Comparison of ENCODE assay signal across 28 cellular contexts in genomic region chr4:30744957-30745640, GRCh38. TPM values are rescaled to one million over a fixed set of nuclear protein-coding genes. Genes with fewer than 3 reads are reported as not detected.
DNase-seq lines count a peak whose midpoint lies in the region; ATAC-seq and TF ChIP-seq lines count a peak whose summit lies in the region.
"Had no signal": no experiment of that assay in that cellular context is flagged by ENCODE, and none has a peak within 500 bp of the region (broad histone marks: within the 10 kb centered on the region; RNA-seq: fewer than 3 reads in every experiment).

No MANE protein-coding gene starts in this region.

- H3K4me3 Mint-ChIP-seq in neural progenitor cell: no peak overlapping the region
- H3K4me3 Mint-ChIP-seq: activated CD8-positive, alpha-beta T cell treated with anti-CD3 and anti-CD28 coated beads, Interleukin-2, amount 10 ng/mL, durations not matched to agents 7 days and 5 days; activated T-cell treated with anti-CD3 and anti-CD28 coated beads, Interleukin-2, amount 50 U/mL, for 4 hours; IgD-negative memory B cell; memory B cell; nephron had no signal

- no peak overlapping the region for H3K27ac Mint-ChIP-seq in neural progenitor cell
- H3K27ac Mint-ChIP-seq: activated CD8-positive, alpha-beta T cell treated with anti-CD3 and anti-CD28 coated beads, Interleukin-2, amount 10 ng/mL, durations not matched to agents 7 days and 5 days; IgD-negative memory B cell; memory B cell; nephron had no signal

- H3K4me2 ChIP-seq in neural progenitor cell: no peak overlapping the region
- H3K4me2 ChIP-seq: PC-9 had no signal

- H3K4me1 ChIP-seq in neural progenitor cell: peaks cover 4% of the 10 kb centered on the region
- H3K4me1 ChIP-seq in lower lobe of right lung: no peaks in the 10 kb centered on the region
- H3K4me1 ChIP-seq: breast epithelium, HAP-1, prostate gland, SJSA1 had no signal

- peaks cover 23% of the 10 kb centered on the region for H3K4me1 Mint-ChIP-seq in neural progenitor cell
- H3K4me1 Mint-ChIP-seq: IgD-negative memory B cell, memory B cell, nephron had no signal

- no peaks in the 10 kb centered on the region for H3K27me3 ChIP-seq in neural progenitor cell
- H3K27me3 ChIP-seq in lower lobe of right lung (ENCODE audit: low read depth): no peaks in the 10 kb centered on the region
- H3K27me3 ChIP-seq: breast epithelium, MG63, SJSA1 had no signal

- H3K9me3 Mint-ChIP-seq in neural progenitor cell: peaks cover 2% of the 10 kb centered on the region
- H3K9me3 Mint-ChIP-seq: memory B cell, nephron had no signal

- no peak overlapping the region for H3K9ac ChIP-seq in neural progenitor cell

- no peaks in the 10 kb centered on the region for H4K20me1 ChIP-seq in neural progenitor cell (ENCODE audit: low read depth)

- H3K27me3 Mint-ChIP-seq in neural progenitor cell (ENCODE audit: insufficient read depth, low read depth): no peaks in the 10 kb centered on the region
- H3K27me3 Mint-ChIP-seq: IgD-negative memory B cell, memory B cell had no signal

- H3K4me3 ChIP-seq in fibroblast of the aortic adventitia (ENCODE audit: low read depth, low read length): no peak overlapping the region
- H3K4me3 ChIP-seq in neural progenitor cell: no peak overlapping the region
- no peak overlapping the region for H3K4me3 ChIP-seq in lower lobe of right lung
- H3K4me3 ChIP-seq: breast epithelium, GM12878, HAP-1, MG63, PC-9, prostate gland, SJSA1 had no signal

- intact Hi-C loops in lower lobe of right lung (cut with DNase I): no loop called here

- H2AFZ ChIP-seq in neural progenitor cell (replicated peaks): no peak overlapping the region
- H2AFZ ChIP-seq: PC-9 had no signal

- TF ChIP-seq CTCF in fibroblast of the aortic adventitia (IDR thresholded peaks at IDR 0.05; ENCODE audit: insufficient read depth, low read length) (no peak), neural progenitor cell (IDR thresholded peaks at IDR 0.05) (no peak), lower lobe of right lung (IDR thresholded peaks at IDR 0.05) (no peak)

- H3K36me3 ChIP-seq in neural progenitor cell (no peaks in the 10 kb centered on the region), lower lobe of right lung (no peaks in the 10 kb centered on the region)
- H3K36me3 ChIP-seq: breast epithelium, HAP-1, MG63, prostate gland, SJSA1 had no signal

- ATAC-seq in activated CD4-positive, CD25-positive, alpha-beta regulatory T cell treated with anti-CD3 and anti-CD28 coated beads, Interleukin-2, amount 50 U/mL, for 24 hours: no peak
- no peak for ATAC-seq in lower lobe of right lung
- ATAC-seq: activated CD8-positive, alpha-beta T cell treated with anti-CD3 and anti-CD28 coated beads, Interleukin-2, amount 10 ng/mL, durations not matched to agents 7 days and 5 days; activated T-cell treated with anti-CD3 and anti-CD28 coated beads, Interleukin-2, amount 50 U/mL, for 4 hours; GM12878 had no signal

- no peak overlapping the region for H3K27ac ChIP-seq in neural progenitor cell
- H3K27ac ChIP-seq in lower lobe of right lung: no peak overlapping the region
- H3K27ac ChIP-seq: breast epithelium, C4-2B, PC-9, prostate gland, SJSA1 had no signal

- H3K9me3 ChIP-seq in neural progenitor cell (ENCODE audit: low read depth) (no peaks in the 10 kb centered on the region), lower lobe of right lung (no peaks in the 10 kb centered on the region)
- H3K9me3 ChIP-seq: breast epithelium, HAP-1, MG63, prostate gland, SJSA1 had no signal

- peaks cover 3% of the 10 kb centered on the region for H3K36me3 Mint-ChIP-seq in neural progenitor cell
- H3K36me3 Mint-ChIP-seq: IgD-negative memory B cell, memory B cell had no signal

- no peaks in the 10 kb centered on the region for H3K79me2 ChIP-seq in neural progenitor cell (ENCODE audit: low read depth)

- no peaks in the 10 kb centered on the region for H3F3A ChIP-seq in neural progenitor cell (ENCODE audit: low read depth)

- DNase-seq in EL: peak; percentile 21
- DNase-seq in NCI-H524 treated with DMSO at 0.1 percent for 48 hours (lab: John Stamatoyannopoulos, UW): peak; percentile 48
- peak; percentile 56 for DNase-seq in fibroblast of the aortic adventitia (ENCODE audit: low read depth)
- peak; percentile 9 for DNase-seq in neural progenitor cell (ENCODE audit: low spot score)
- DNase-seq in cortex of kidney (lab: John Stamatoyannopoulos, UW): no peak
- DNase-seq in NCI-H2171 (lab: John Stamatoyannopoulos, UW): no peak
- DNase-seq in lower lobe of right lung: no peak
- DNase-seq: activated CD8-positive, alpha-beta T cell treated with anti-CD3 and anti-CD28 coated beads, Interleukin-2, amount 10 ng/mL, durations not matched to agents 7 days and 5 days; activated naive CD4-positive, alpha-beta T cell treated with anti-CD3 and anti-CD28 coated beads, Interleukin-2, amount 50 U/mL, for 16 hours; activated T-cell treated with anti-CD3 and anti-CD28 coated beads, Interleukin-2, amount 50 U/mL, for 4 hours; GDM1; kidney; MG63; NCI-H1436 treated with DMSO at 0.1 percent for 48 hours; NCI-H82; PC-9; stimulated activated CD4-positive, alpha-beta T cell treated with anti-CD3 and anti-CD28 coated beads, Interleukin-4, amount 100 ng/mL, for 4 hours; T-helper 2 cell had no signal

RNA-seq across cellular contexts. Expression of gene PCDH7, which starts 24.9 kb away (rescaled TPM):
- 63.0 and 172 TPM in 2 replicates for total RNA-seq in fibroblast of the aortic adventitia (ENCODE audit: low replicate concordance)
- total RNA-seq in neural progenitor cell (ENCODE audit: low replicate concordance): 7.9 and 8.1 TPM in 2 replicates
- total RNA-seq in lower lobe of right lung: 4.7 TPM
- total RNA-seq: activated CD8-positive, alpha-beta T cell treated with anti-CD3 and anti-CD28 coated beads, Interleukin-2, amount 10 ng/mL, durations not matched to agents 7 days and 5 days had no signal

Comparison
In these comparisons a context has a peak if more than half of its experiments do, and no peak if none do; other contexts are left out.
1. DNase-seq: peak in EL (single experiment), NCI-H524 treated with DMSO at 0.1 percent for 48 hours (single experiment), fibroblast of the aortic adventitia (single experiment) and neural progenitor cell (single experiment); none in cortex of kidney (single experiment), NCI-H2171 (single experiment) and lower lobe of right lung (single experiment).